ENCODE assay signal across 22 cellular contexts in the genomic region with DNA sequence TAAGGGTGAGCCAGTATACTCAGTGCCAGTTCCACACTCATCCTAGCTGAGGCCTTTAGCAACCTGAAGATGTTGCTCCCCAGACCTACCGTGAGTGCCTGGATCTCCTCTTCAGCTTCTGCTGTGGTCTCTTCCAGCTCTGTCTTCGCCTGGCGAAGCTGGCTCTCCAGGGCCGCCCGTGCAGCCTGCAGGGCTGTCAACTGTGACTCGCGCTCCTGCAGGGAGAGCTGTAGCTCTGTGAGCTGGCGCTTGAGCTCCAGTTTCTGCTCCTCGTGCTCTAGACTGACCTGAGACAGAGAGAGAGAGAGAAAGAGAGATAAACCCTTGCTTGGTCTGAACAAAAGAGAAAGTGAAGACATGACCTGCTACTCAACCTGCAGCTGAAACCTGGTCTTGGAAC.
"Had no signal": no experiment of that assay in that cellular context is flagged by ENCODE, and none has a peak within 500 bp of the region (broad histone marks: within the 10 kb centered on the region; RNA-seq: fewer than 3 reads in every experiment).

No MANE protein-coding gene starts in this region.

- DNase-seq: effector memory CD4-positive, alpha-beta T cell; foreskin fibroblast; immature natural killer cell; mammary epithelial cell; mucosa of descending colon; naive thymus-derived CD8-positive, alpha-beta T cell; occipital lobe; retina; right lobe of liver; stimulated activated CD4-positive, alpha-beta T cell treated with anti-CD3 and anti-CD28 coated beads, Interleukin-4, amount 100 ng/mL, for 1 hour; stimulated activated CD8-positive, alpha-beta memory T cell treated with anti-CD3 and anti-CD28 coated beads, Interleukin-4, amount 100 ng/mL, for 48 hours; stimulated activated naive CD8-positive, alpha-beta T cell treated with anti-CD3 and anti-CD28 coated beads, Interleukin-15, Interleukin-2, amounts not matched to agents 100 U/mL and 50 U/mL, for 24 hours; tibial artery; upper lobe of right lung had no signal

- H3K27me3 ChIP-seq: esophagus muscularis mucosa, neural progenitor cell, right lobe of liver, suprapubic skin, tibial artery, upper lobe of right lung, vagina had no signal

- H2AFZ ChIP-seq: neural progenitor cell, parathyroid adenoma had no signal

- H3K4me1 ChIP-seq: esophagus muscularis mucosa, parathyroid adenoma, prostate gland, right lobe of liver, suprapubic skin, tibial artery, upper lobe of right lung, vagina had no signal

- H3K9me3 Mint-ChIP-seq: immature natural killer cell; naive thymus-derived CD8-positive, alpha-beta T cell; neural progenitor cell; stimulated activated effector memory CD8-positive, alpha-beta T cell treated with anti-CD3 and anti-CD28 coated beads, Interleukin-12 subunit alpha, Interleukin-12 subunit beta, amount 100 ng/mL, for 72 hours had no signal

- H3K9me3 ChIP-seq: esophagus muscularis mucosa, mucosa of descending colon, prostate gland, right lobe of liver, suprapubic skin, tibial artery, upper lobe of right lung, vagina had no signal

- H3K27ac Mint-ChIP-seq: immature natural killer cell; naive thymus-derived CD8-positive, alpha-beta T cell; neural progenitor cell; stimulated activated effector memory CD8-positive, alpha-beta T cell treated with anti-CD3 and anti-CD28 coated beads, Interleukin-12 subunit alpha, Interleukin-12 subunit beta, amount 100 ng/mL, for 72 hours had no signal

- H3K36me3 ChIP-seq: esophagus muscularis mucosa, neural progenitor cell, prostate gland, right lobe of liver, suprapubic skin, tibial artery, upper lobe of right lung, vagina had no signal

- H3K4me3 Mint-ChIP-seq: immature natural killer cell; naive thymus-derived CD8-positive, alpha-beta T cell; stimulated activated effector memory CD8-positive, alpha-beta T cell treated with anti-CD3 and anti-CD28 coated beads, Interleukin-12 subunit alpha, Interleukin-12 subunit beta, amount 100 ng/mL, for 72 hours had no signal

- H3K27me3 Mint-ChIP-seq: naive thymus-derived CD8-positive, alpha-beta T cell had no signal

- H3K4me3 ChIP-seq: esophagus muscularis mucosa, mucosa of descending colon, neural progenitor cell, prostate gland, right lobe of liver, suprapubic skin, tibial artery, upper lobe of right lung, vagina had no signal

- H3K4me1 Mint-ChIP-seq: immature natural killer cell; naive thymus-derived CD8-positive, alpha-beta T cell; stimulated activated effector memory CD8-positive, alpha-beta T cell treated with anti-CD3 and anti-CD28 coated beads, Interleukin-12 subunit alpha, Interleukin-12 subunit beta, amount 100 ng/mL, for 72 hours had no signal

- H3K4me2 ChIP-seq: neural progenitor cell had no signal

- H3K27ac ChIP-seq: esophagus muscularis mucosa, neural progenitor cell, parathyroid adenoma, prostate gland, right lobe of liver, suprapubic skin, tibial artery, upper lobe of right lung, vagina had no signal

- H3K79me2 ChIP-seq: parathyroid adenoma had no signal

- H3K36me3 Mint-ChIP-seq: immature natural killer cell; naive thymus-derived CD8-positive, alpha-beta T cell had no signal

- ATAC-seq: left lobe of liver; mucosa of descending colon; naive thymus-derived CD8-positive, alpha-beta T cell; right lobe of liver; stimulated activated effector memory CD8-positive, alpha-beta T cell treated with anti-CD3 and anti-CD28 coated beads, Interleukin-12 subunit alpha, Interleukin-12 subunit beta, amount 100 ng/mL, for 72 hours; stimulated activated naive CD8-positive, alpha-beta T cell treated with anti-CD3 and anti-CD28 coated beads, Interleukin-15, Interleukin-2, amounts not matched to agents 100 U/mL and 50 U/mL, for 24 hours; upper lobe of right lung had no signal

- H3K9ac ChIP-seq: neural progenitor cell, parathyroid adenoma had no signal
